9 cellular contexts compared by ENCODE assay signal in genomic region chr1:15627343-15627988, GRCh38. TPM values are rescaled to one million over a fixed set of nuclear protein-coding genes. Genes with fewer than 3 reads are reported as not detected.
DNase-seq lines count a peak whose midpoint lies in the region; ATAC-seq and TF ChIP-seq lines count a peak whose summit lies in the region.
"Had no signal": no experiment of that assay in that cellular context is flagged by ENCODE, and none has a peak within 500 bp of the region (broad histone marks: within the 10 kb centered on the region; RNA-seq: fewer than 3 reads in every experiment).

No MANE protein-coding gene starts in this region.

- H3K27me3 Mint-ChIP-seq in IgD-negative memory B cell, result no peaks in the 10 kb centered on the region

- H3K9me3 Mint-ChIP-seq in IgD-negative memory B cell, result no peaks in the 10 kb centered on the region

- no peak for TF ChIP-seq CTCF in GM12865 (IDR thresholded peaks at IDR 0.05; ENCODE audit: insufficient read depth, low read depth, low read length, missing control alignments)

- no peak overlapping the region for H3K4me3 ChIP-seq in GM12865 (ENCODE audit: low read depth, low read length)

- ATAC-seq in GM21576 (IDR thresholded peaks at IDR 0.05; ENCODE audit: unreplicated experiment) (peak; percentile 73), left ventricle myocardium superior (peak; percentile 64)

- H3K4me1 Mint-ChIP-seq in IgD-negative memory B cell, result peaks cover 33 to 46% (median 33%) of the 10 kb centered on the region in 3 donors

- DNase-seq in GM12865 (ENCODE audit: low read depth), result peak; percentile 76
- DNase-seq in left ventricle myocardium superior, result no peak
- no peak for DNase-seq in posterior vena cava (ENCODE audit: low spot score)
- DNase-seq in DMS114 treated with DMSO at 0.1 percent for 48 hours (lab: John Stamatoyannopoulos, UW; ENCODE audit: unreplicated experiment), result no peak
- DNase-seq in hypothalamus (lab: John Stamatoyannopoulos, UW), result no peak
- no peak for DNase-seq in activated gamma-delta T cell treated with Interleukin-2 at 50 U/mL for 16 hours
- DNase-seq: retina had no signal

- H3K36me3 Mint-ChIP-seq in IgD-negative memory B cell, result peaks cover 3% of the 10 kb centered on the region

- intact Hi-C loops in left ventricle myocardium superior (cut with micrococcal nuclease), result no loop called here
- intact Hi-C loops in posterior vena cava (cut with DNase I), result loop anchor here in 1 of 2 donors (10.0 kb wide), 1 partner anchor 47 kb away; no protein-coding TSS in a partner anchor

- no peak overlapping the region for H3K4me3 Mint-ChIP-seq in IgD-negative memory B cell

- peak overlapping the region in 2 of 3 donors; percentile 32 to 79 for H3K27ac Mint-ChIP-seq in IgD-negative memory B cell

RNA-seq across cellular contexts. Expression of gene DDI2, which starts 10.2 kb away (rescaled TPM):
- 6.5 TPM for polyA plus RNA-seq in IgD-negative memory B cell
- total RNA-seq in left ventricle myocardium superior (21.9 TPM), posterior vena cava (10 to 100 TPM; 23.8 to 27.4 TPM)

RNA-seq across cellular contexts. Expression of gene AGMAT, which starts 42.6 kb away (rescaled TPM):
- 11.8 TPM for polyA plus RNA-seq in IgD-negative memory B cell
- total RNA-seq in left ventricle myocardium superior (not detected), posterior vena cava (under 1 TPM in 1 of 2 donors, not detected in 1; 0.14 TPM)

RNA-seq across cellular contexts. Expression of gene PLEKHM2, which starts 56.7 kb away (rescaled TPM):
- polyA plus RNA-seq in IgD-negative memory B cell, result 8.2 TPM
- total RNA-seq in left ventricle myocardium superior (95.2 TPM), posterior vena cava (10 to 100 TPM; 62.6 to 75.9 TPM)
